ENCODE assay signal across 18 cellular contexts in the genomic region with DNA sequence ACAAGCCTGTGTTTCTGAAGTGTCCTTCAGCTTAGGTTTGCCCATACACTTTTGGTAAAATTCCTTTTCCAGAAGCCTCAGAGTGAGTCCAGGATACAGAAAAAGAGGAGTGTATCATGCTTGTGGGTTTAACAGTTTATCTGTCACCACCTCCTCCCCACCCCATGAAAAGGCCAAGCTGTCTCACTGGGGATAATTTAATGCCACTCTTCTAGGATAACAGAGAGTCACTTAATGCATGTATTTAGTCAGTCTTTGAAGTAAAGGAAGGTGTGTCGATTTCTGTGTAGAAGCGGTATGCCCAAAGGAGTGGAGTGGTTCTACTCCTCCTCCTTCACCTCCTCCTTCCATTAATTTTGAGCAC.
DNase-seq lines count a peak whose midpoint lies in the region; ATAC-seq and TF ChIP-seq lines count a peak whose summit lies in the region.
"Had no signal": no experiment of that assay in that cellular context is flagged by ENCODE, and none has a peak within 500 bp of the region (broad histone marks: within the 10 kb centered on the region; RNA-seq: fewer than 3 reads in every experiment).

No MANE protein-coding gene starts in this region.

- DNase-seq in M059J (ENCODE audit: low read depth) (peak; percentile 46), nephron progenitor cell (no peak), NCI-H2107 (lab: John Stamatoyannopoulos, UW) (no peak), NCI-H2227 treated with DMSO at 0.1 percent for 48 hours (lab: John Stamatoyannopoulos, UW) (no peak)
- DNase-seq in effector memory CD4-positive, alpha-beta T cell = no peak
- DNase-seq in stimulated activated CD4-positive, alpha-beta T cell treated with anti-CD3 and anti-CD28 coated beads, Interleukin-2, amount 100 ng/mL, for 48 hours = no peak
- DNase-seq: activated gamma-delta T cell, aorta, COR-L47, erythroblast, head of caudate nucleus, NCI-H1436 treated with DMSO at 0.1 percent for 48 hours, NCI-H345 had no signal

- peaks cover 51% of the 10 kb centered on the region for H3K4me1 ChIP-seq in ACC112 (ENCODE audit: control insufficient read depth, insufficient read depth, low read length, unreplicated experiment)
- H3K4me1 ChIP-seq in effector memory CD4-positive, alpha-beta T cell (ENCODE audit: control insufficient read depth, insufficient read depth, low read length, poor library complexity, severe bottlenecking) = peaks cover 21% of the 10 kb centered on the region
- H3K4me1 ChIP-seq: A549 had no signal

- H3K4me3 Mint-ChIP-seq in nephron progenitor cell = no peak overlapping the region

- no peaks in the 10 kb centered on the region for H3K36me3 Mint-ChIP-seq in nephron progenitor cell (ENCODE audit: low read depth)

- peaks cover 5% of the 10 kb centered on the region for H3K27me3 Mint-ChIP-seq in nephron progenitor cell (ENCODE audit: low read depth, poor library complexity)
- H3K27me3 Mint-ChIP-seq: progenitor cell of endocrine pancreas had no signal

- H3K9me3 ChIP-seq in effector memory CD4-positive, alpha-beta T cell (ENCODE audit: control insufficient read depth, low read length) = no peaks in the 10 kb centered on the region
- H3K9me3 ChIP-seq: A549 had no signal

- ATAC-seq in HG03469 (IDR thresholded peaks at IDR 0.05; ENCODE audit: unreplicated experiment) = no peak
- ATAC-seq: Right ventricle myocardium inferior had no signal

- peak overlapping the region; percentile 96 for H3K27ac ChIP-seq in ACC112 (ENCODE audit: low read depth, low read length)
- peak overlapping the region; percentile 26 for H3K27ac ChIP-seq in effector memory CD4-positive, alpha-beta T cell (ENCODE audit: insufficient read depth, low read length, poor library complexity, severe bottlenecking)
- H3K27ac ChIP-seq: A549 had no signal

- no peaks in the 10 kb centered on the region for H3K9me3 Mint-ChIP-seq in nephron progenitor cell

- H3K36me3 ChIP-seq in ACC112 (ENCODE audit: insufficient read depth, low read length) = no peaks in the 10 kb centered on the region
- no peaks in the 10 kb centered on the region for H3K36me3 ChIP-seq in effector memory CD4-positive, alpha-beta T cell (ENCODE audit: control insufficient read depth, insufficient read depth, low read length)

- H3K27me3 ChIP-seq in ACC112 (ENCODE audit: insufficient read depth, low read length) = no peaks in the 10 kb centered on the region
- H3K27me3 ChIP-seq in effector memory CD4-positive, alpha-beta T cell (replicated peaks; ENCODE audit: control insufficient read depth, insufficient read depth, low read length, poor library complexity, severe bottlenecking) = no peaks in the 10 kb centered on the region

- H3K4me1 Mint-ChIP-seq in nephron progenitor cell = peaks cover 7% of the 10 kb centered on the region

- peak overlapping the region; percentile 27 for H3K27ac Mint-ChIP-seq in nephron progenitor cell

- no peak overlapping the region for H2AFZ ChIP-seq in ACC112 (ENCODE audit: low read length, unreplicated experiment)

- no peak overlapping the region for H3K4me3 ChIP-seq in ACC112 (ENCODE audit: low read depth, low read length)
- H3K4me3 ChIP-seq in effector memory CD4-positive, alpha-beta T cell (ENCODE audit: insufficient read depth, low read depth, low read length, poor library complexity, severe bottlenecking) = no peak overlapping the region
- H3K4me3 ChIP-seq: A549 had no signal

- no peak for TF ChIP-seq CTCF in nephron progenitor cell (IDR thresholded peaks at IDR 0.05)

- H3K79me2 ChIP-seq in ACC112 (ENCODE audit: control insufficient read depth, insufficient read depth, low read length, unreplicated experiment) = no peaks in the 10 kb centered on the region
